9 cellular contexts compared by ENCODE assay signal in the genomic region with DNA sequence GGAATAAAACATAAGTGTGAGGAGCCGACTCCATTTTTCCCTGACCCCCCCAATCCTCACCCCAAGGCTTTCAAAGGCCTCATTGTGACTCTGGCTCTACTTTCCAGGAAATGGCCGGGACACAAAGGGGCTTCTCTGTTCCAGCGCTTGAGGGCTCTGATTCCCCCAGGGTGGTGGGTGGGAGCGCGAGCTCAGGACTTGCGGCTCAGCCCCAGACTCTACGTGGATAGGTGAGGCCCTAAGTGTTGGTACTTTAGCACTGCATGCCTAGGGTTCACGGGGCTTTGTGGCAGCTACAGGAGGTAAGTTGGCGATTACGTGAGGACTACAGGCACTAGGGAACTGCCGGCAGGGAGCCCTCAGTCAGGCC. TPM values are rescaled to one million over a fixed set of nuclear protein-coding genes. Genes with fewer than 3 reads are reported as not detected.
A peak's percentile ranks its signal among the peaks of the same experiment; 100 is the strongest.
DNase-seq lines count a peak whose midpoint lies in the region; ATAC-seq, FAIRE-seq and TF ChIP-seq lines count a peak whose summit lies in the region.
"Had no signal": no experiment of that assay in that cellular context is flagged by ENCODE, and none has a peak within 500 bp of the region (broad histone marks: within the 10 kb centered on the region; RNA-seq: fewer than 3 reads in every experiment).

No MANE protein-coding gene starts in this region.

- peaks cover 14% of the 10 kb centered on the region for H3K4me1 ChIP-seq in CD4-positive, CD25-positive, alpha-beta regulatory T cell (ENCODE audit: control insufficient read depth, insufficient read depth, low read length, poor library complexity, severe bottlenecking)
- H3K4me1 ChIP-seq in Karpas-422 (ENCODE audit: low read length) (peaks cover 21% of the 10 kb centered on the region), liver (ENCODE audit: control insufficient read depth in 4 of 4, insufficient read depth in 4 of 4, low read length in 3 of 4) (peaks cover 0 to 20% (median 14%) of the 10 kb centered on the region in 4 donors), testis (peaks cover 10% of the 10 kb centered on the region)

- peak overlapping the region; percentile 82 for H3K4me3 ChIP-seq in CD4-positive, CD25-positive, alpha-beta regulatory T cell (ENCODE audit: low read depth, low read length)
- peak overlapping the region; percentile 99 for H3K4me3 ChIP-seq in Karpas-422 (ENCODE audit: low read length)
- peak overlapping the region; percentile 90 for H3K4me3 ChIP-seq in bronchial epithelial cell (ENCODE audit: low read depth, low read length)
- H3K4me3 ChIP-seq in liver (ENCODE audit: low read depth in 1 of 3, low read length in 3 of 3) = peak overlapping the region; percentile 67 to 81 (median 69)
- peak overlapping the region; percentile 59 to 93 for H3K4me3 ChIP-seq in testis

- no peaks in the 10 kb centered on the region for H3K27me3 Mint-ChIP-seq in CD4-positive, CD25-positive, alpha-beta regulatory T cell

- H3K9me3 Mint-ChIP-seq in CD4-positive, CD25-positive, alpha-beta regulatory T cell = no peaks in the 10 kb centered on the region

- H3K79me2 ChIP-seq in Karpas-422 (ENCODE audit: low read length) = peaks cover 18% of the 10 kb centered on the region

- peaks cover 14% of the 10 kb centered on the region for H3K36me3 ChIP-seq in CD4-positive, CD25-positive, alpha-beta regulatory T cell (ENCODE audit: control insufficient read depth, insufficient read depth, low read length)
- peaks cover 21% of the 10 kb centered on the region; the same call in 1 of the 2 replicates for H3K36me3 ChIP-seq in Karpas-422 (ENCODE audit: insufficient read depth, low read length)
- peaks cover 7% of the 10 kb centered on the region for H3K36me3 ChIP-seq in bronchial epithelial cell (ENCODE audit: control insufficient read depth, insufficient read depth, low read length)
- peaks cover 17 to 35% (median 25%) of the 10 kb centered on the region in 4 donors for H3K36me3 ChIP-seq in liver (ENCODE audit: control insufficient read depth in 4 of 4, insufficient read depth in 3 of 4, low read depth in 1 of 4, low read length in 3 of 4)
- H3K36me3 ChIP-seq in testis (ENCODE audit: low read depth, missing control alignments) = no peaks in the 10 kb centered on the region

- TF ChIP-seq RAD21 in liver (IDR thresholded peaks at IDR 0.05) = no peak

- peak overlapping the region; percentile 98 for H3K4me2 ChIP-seq in Karpas-422 (ENCODE audit: low read depth, low read length, poor library complexity, severe bottlenecking)

- no peaks in the 10 kb centered on the region for H3K9me2 ChIP-seq in Karpas-422 (replicated peaks; ENCODE audit: insufficient read depth, low read length)

- no peak for TF ChIP-seq POLR2A in testis (IDR thresholded peaks at IDR 0.05)

- under 1% methylated on average over 11 of the region's 11 CpGs for WGBS in liver
- WGBS in testis, 2 donors = 0 to 1% methylated on average over 8 to 11 of the region's 11 CpGs

- no peak for ATAC-seq in CD4-positive, CD25-positive, alpha-beta regulatory T cell (ENCODE audit: low read depth in 2 of 2)
- no peak for ATAC-seq in HG02970 (IDR thresholded peaks at IDR 0.05; ENCODE audit: low FRiP score, unreplicated experiment)

- intact Hi-C loops in testis (cut with DNase I; ENCODE audit: low total_unique reads) = no loop called here

- H3K9ac ChIP-seq in Karpas-422 (ENCODE audit: low read length) (peak overlapping the region; percentile 100), liver (ENCODE audit: low read depth in 1 of 2, low read length in 2 of 2) (peak overlapping the region; percentile 72 to 88)

- no peaks in the 10 kb centered on the region for H4K20me1 ChIP-seq in Karpas-422 (ENCODE audit: insufficient read depth, low read depth, low read length)

- H2AFZ ChIP-seq in Karpas-422 (ENCODE audit: low read length) = peak overlapping the region; percentile 74; the same call in 1 of the 2 replicates

- no peak for DNase-seq in CD4-positive, CD25-positive, alpha-beta regulatory T cell
- DNase-seq in Karpas-422 (peak; percentile 64), bronchial epithelial cell (ENCODE audit: low read depth) (no peak), testis (no peak), NCI-H2107 treated with DMSO at 0.1 percent for 48 hours (lab: John Stamatoyannopoulos, UW; ENCODE audit: unreplicated experiment) (no peak), hepatic stellate cell (ENCODE audit: low spot score) (no peak)

- H3K27me3 ChIP-seq in CD4-positive, CD25-positive, alpha-beta regulatory T cell (ENCODE audit: control insufficient read depth, insufficient read depth, low read length) = no peaks in the 10 kb centered on the region
- H3K27me3 ChIP-seq in Karpas-422 (ENCODE audit: low read length) (no peaks in the 10 kb centered on the region), bronchial epithelial cell (ENCODE audit: control insufficient read depth, insufficient read depth, low read length) (no peaks in the 10 kb centered on the region), liver (ENCODE audit: control insufficient read depth in 4 of 4, insufficient read depth in 4 of 4, low read length in 3 of 4) (no peaks in the 10 kb centered on the region), testis (no peaks in the 10 kb centered on the region)

- H3K4me3 Mint-ChIP-seq in CD4-positive, CD25-positive, alpha-beta regulatory T cell = peak overlapping the region; percentile 98 to 100 (median 98)

- peak overlapping the region; percentile 93 for H3K27ac ChIP-seq in CD4-positive, CD25-positive, alpha-beta regulatory T cell (ENCODE audit: insufficient read depth, low read length, poor library complexity, severe bottlenecking)
- H3K27ac ChIP-seq in Karpas-422 (ENCODE audit: low read length) = peak overlapping the region; percentile 62
- H3K27ac ChIP-seq in liver (ENCODE audit: low read depth in 1 of 2, low read length in 2 of 2) = peak overlapping the region; percentile 86 to 98
- H3K27ac ChIP-seq in testis = peak overlapping the region; percentile 79 to 92

- TF ChIP-seq CTCF in bronchial epithelial cell (IDR thresholded peaks at IDR 0.05; ENCODE audit: insufficient read depth, low read length, severe bottlenecking) = no peak
- TF ChIP-seq CTCF in liver (IDR thresholded peaks at IDR 0.05; ENCODE audit: low read depth, low read length, missing input control) = no peak
- no peak for TF ChIP-seq CTCF in testis (IDR thresholded peaks at IDR 0.05)

- no peaks in the 10 kb centered on the region for H3K9me3 ChIP-seq in CD4-positive, CD25-positive, alpha-beta regulatory T cell (ENCODE audit: control insufficient read depth in 2 of 2, low read length in 2 of 2)
- no peaks in the 10 kb centered on the region for H3K9me3 ChIP-seq in Karpas-422 (ENCODE audit: low read length)
- no peaks in the 10 kb centered on the region for H3K9me3 ChIP-seq in liver (ENCODE audit: control insufficient read depth in 4 of 4, low read length in 3 of 4)
- H3K9me3 ChIP-seq in testis = no peaks in the 10 kb centered on the region

- H3K27ac Mint-ChIP-seq in CD4-positive, CD25-positive, alpha-beta regulatory T cell = peak overlapping the region in 2 of 3 donors; percentile 99

- peaks cover 17% of the 10 kb centered on the region for H3K36me3 Mint-ChIP-seq in CD4-positive, CD25-positive, alpha-beta regulatory T cell

- FAIRE-seq in bronchial epithelial cell (lab: Jason Lieb, UNC) = no peak

- peaks cover 4 to 24% (median 8%) of the 10 kb centered on the region in 4 donors for H3K4me1 Mint-ChIP-seq in CD4-positive, CD25-positive, alpha-beta regulatory T cell

TF ChIP-seq in liver, 16 proteins besides CTCF, POLR2A, EP300 and RAD21 (continues in another document):
- no peak for TF ChIP-seq HNF4G (IDR thresholded peaks at IDR 0.05)

RNA-seq across cellular contexts. Expression of gene CNPY2, which starts 0.5 kb away (rescaled TPM):
- total RNA-seq in CD4-positive, CD25-positive, alpha-beta regulatory T cell = 47.6 TPM
- 100 to 1,000 TPM; 139 to 166 (median 156) TPM for polyA plus RNA-seq in CD4-positive, CD25-positive, alpha-beta regulatory T cell
- 85.1 and 107 TPM in 2 replicates for total RNA-seq in Karpas-422 (2014; rRNA removed; shearing (Covaris generic); ENCODE audit: low replicate concordance)
- total RNA-seq in bronchial epithelial cell (59.9 and 91.1 TPM in 2 replicates), liver (10 to 100 TPM; 24.6 to 68.7 TPM), testis (10 to 100 TPM; 62.4 to 63.3 TPM)
- polyA plus RNA-seq in liver (100 to 1,000 TPM in 1 of 2 donors, 10 to 100 TPM in 1; 72.6 to 163 TPM), testis (ENCODE audit: insufficient read depth, low read depth, low replicate concordance) (82.5 TPM)

RNA-seq across cellular contexts. Expression of gene CS, which starts 15.1 kb away (rescaled TPM):
- total RNA-seq in CD4-positive, CD25-positive, alpha-beta regulatory T cell = 173 TPM
- polyA plus RNA-seq in CD4-positive, CD25-positive, alpha-beta regulatory T cell = 10 to 100 TPM; 69.3 to 85.8 (median 74.3) TPM
- total RNA-seq in Karpas-422 (2014; rRNA removed; shearing (Covaris generic); ENCODE audit: low replicate concordance) = 80.4 and 158 TPM in 2 replicates
- total RNA-seq in bronchial epithelial cell (64.8 and 89.4 TPM in 2 replicates), liver (10 to 100 TPM; 59.0 to 79.9 TPM), testis (10 to 100 TPM; 67.8 to 70.2 TPM)
- polyA plus RNA-seq in liver (10 to 100 TPM; 33.8 to 36.0 TPM), testis (ENCODE audit: insufficient read depth, low read depth, low replicate concordance) (63.8 TPM)

RNA-seq across cellular contexts. Expression of gene PAN2, which starts 18.6 kb away (rescaled TPM):
- 83.5 TPM for total RNA-seq in CD4-positive, CD25-positive, alpha-beta regulatory T cell
- polyA plus RNA-seq in CD4-positive, CD25-positive, alpha-beta regulatory T cell = 10 to 100 TPM in 1 of 4 donors, 1 to 10 TPM in 3; 4.5 to 10.6 (median 7.3) TPM
- 72.3 and 74.3 TPM in 2 replicates for total RNA-seq in Karpas-422 (2014; rRNA removed; shearing (Covaris generic); ENCODE audit: low replicate concordance)
- total RNA-seq in bronchial epithelial cell (20.5 and 30.7 TPM in 2 replicates), liver (10 to 100 TPM; 20.5 to 92.4 TPM), testis (100 to 1,000 TPM; 105 to 155 TPM)
- polyA plus RNA-seq in liver (10 to 100 TPM; 26.9 to 28.5 TPM), testis (ENCODE audit: insufficient read depth, low read depth, low replicate concordance) (119 TPM)

RNA-seq across cellular contexts. Expression of gene IL23A, which starts 23.4 kb away (rescaled TPM):
- total RNA-seq in CD4-positive, CD25-positive, alpha-beta regulatory T cell = 27.1 TPM
- polyA plus RNA-seq in CD4-positive, CD25-positive, alpha-beta regulatory T cell = 10 to 100 TPM; 12.2 to 18.8 (median 16.8) TPM
- 5.9 and 8.1 TPM in 2 replicates for total RNA-seq in Karpas-422 (2014; rRNA removed; shearing (Covaris generic); ENCODE audit: low replicate concordance)
- total RNA-seq in bronchial epithelial cell (0.13 TPM in 1 of 2 replicates, not detected in the other), liver (under 1 TPM in 1 of 2 donors, not detected in 1; 0.25 TPM), testis (1 to 10 TPM; 8.1 to 8.4 TPM)
- polyA plus RNA-seq in liver (under 1 TPM; 0.14 to 0.22 TPM), testis (ENCODE audit: insufficient read depth, low read depth, low replicate concordance) (34.9 TPM)
- total RNA-seq: M059J had no signal

RNA-seq across cellular contexts. Expression of gene STAT2, which starts 44.7 kb away (rescaled TPM):
- 190 TPM for total RNA-seq in CD4-positive, CD25-positive, alpha-beta regulatory T cell
- 10 to 100 TPM; 67.9 to 92.5 (median 79.8) TPM for polyA plus RNA-seq in CD4-positive, CD25-positive, alpha-beta regulatory T cell
- 86.1 and 93.5 TPM in 2 replicates for total RNA-seq in Karpas-422 (2014; rRNA removed; shearing (Covaris generic); ENCODE audit: low replicate concordance)
- 47.5 and 47.9 TPM in 2 replicates for total RNA-seq in bronchial epithelial cell
- 100 to 1,000 TPM in 1 of 2 donors, 10 to 100 TPM in 1; 68.7 to 219 TPM for total RNA-seq in liver
- 10 to 100 TPM; 48.4 to 64.5 TPM for polyA plus RNA-seq in liver
- total RNA-seq in testis = 100 to 1,000 TPM; 110 to 122 TPM
- 57.0 TPM for polyA plus RNA-seq in testis (ENCODE audit: insufficient read depth, low read depth, low replicate concordance)
